In the genomic region with DNA sequence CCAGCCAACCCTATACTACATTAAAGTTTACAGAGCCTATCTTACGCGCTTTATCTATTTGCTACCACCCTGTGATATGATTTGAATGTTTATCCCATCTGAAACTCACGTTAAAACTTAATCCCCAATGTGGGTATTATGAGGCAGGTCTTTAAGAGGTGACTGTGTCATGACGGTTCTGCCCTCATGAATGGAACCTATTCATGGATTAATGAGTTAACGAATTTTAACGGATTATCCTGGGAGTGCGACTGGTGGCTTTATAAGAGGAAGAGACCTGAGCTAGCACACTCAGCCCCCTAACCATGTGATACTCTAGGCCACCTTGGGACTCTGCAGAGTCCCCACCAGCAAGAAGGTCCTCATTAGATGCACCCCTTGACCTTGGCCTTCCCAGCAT, we compare ENCODE assay signal across 1 cellular context.
TF ChIP-seq lines count a peak whose summit lies in the region.

No MANE protein-coding gene starts in this region.

TF ChIP-seq in GM23338, 12 proteins besides CTCF, POLR2A, EP300 and RAD21 (continued from another document):
- TF ChIP-seq, protein P1, sequence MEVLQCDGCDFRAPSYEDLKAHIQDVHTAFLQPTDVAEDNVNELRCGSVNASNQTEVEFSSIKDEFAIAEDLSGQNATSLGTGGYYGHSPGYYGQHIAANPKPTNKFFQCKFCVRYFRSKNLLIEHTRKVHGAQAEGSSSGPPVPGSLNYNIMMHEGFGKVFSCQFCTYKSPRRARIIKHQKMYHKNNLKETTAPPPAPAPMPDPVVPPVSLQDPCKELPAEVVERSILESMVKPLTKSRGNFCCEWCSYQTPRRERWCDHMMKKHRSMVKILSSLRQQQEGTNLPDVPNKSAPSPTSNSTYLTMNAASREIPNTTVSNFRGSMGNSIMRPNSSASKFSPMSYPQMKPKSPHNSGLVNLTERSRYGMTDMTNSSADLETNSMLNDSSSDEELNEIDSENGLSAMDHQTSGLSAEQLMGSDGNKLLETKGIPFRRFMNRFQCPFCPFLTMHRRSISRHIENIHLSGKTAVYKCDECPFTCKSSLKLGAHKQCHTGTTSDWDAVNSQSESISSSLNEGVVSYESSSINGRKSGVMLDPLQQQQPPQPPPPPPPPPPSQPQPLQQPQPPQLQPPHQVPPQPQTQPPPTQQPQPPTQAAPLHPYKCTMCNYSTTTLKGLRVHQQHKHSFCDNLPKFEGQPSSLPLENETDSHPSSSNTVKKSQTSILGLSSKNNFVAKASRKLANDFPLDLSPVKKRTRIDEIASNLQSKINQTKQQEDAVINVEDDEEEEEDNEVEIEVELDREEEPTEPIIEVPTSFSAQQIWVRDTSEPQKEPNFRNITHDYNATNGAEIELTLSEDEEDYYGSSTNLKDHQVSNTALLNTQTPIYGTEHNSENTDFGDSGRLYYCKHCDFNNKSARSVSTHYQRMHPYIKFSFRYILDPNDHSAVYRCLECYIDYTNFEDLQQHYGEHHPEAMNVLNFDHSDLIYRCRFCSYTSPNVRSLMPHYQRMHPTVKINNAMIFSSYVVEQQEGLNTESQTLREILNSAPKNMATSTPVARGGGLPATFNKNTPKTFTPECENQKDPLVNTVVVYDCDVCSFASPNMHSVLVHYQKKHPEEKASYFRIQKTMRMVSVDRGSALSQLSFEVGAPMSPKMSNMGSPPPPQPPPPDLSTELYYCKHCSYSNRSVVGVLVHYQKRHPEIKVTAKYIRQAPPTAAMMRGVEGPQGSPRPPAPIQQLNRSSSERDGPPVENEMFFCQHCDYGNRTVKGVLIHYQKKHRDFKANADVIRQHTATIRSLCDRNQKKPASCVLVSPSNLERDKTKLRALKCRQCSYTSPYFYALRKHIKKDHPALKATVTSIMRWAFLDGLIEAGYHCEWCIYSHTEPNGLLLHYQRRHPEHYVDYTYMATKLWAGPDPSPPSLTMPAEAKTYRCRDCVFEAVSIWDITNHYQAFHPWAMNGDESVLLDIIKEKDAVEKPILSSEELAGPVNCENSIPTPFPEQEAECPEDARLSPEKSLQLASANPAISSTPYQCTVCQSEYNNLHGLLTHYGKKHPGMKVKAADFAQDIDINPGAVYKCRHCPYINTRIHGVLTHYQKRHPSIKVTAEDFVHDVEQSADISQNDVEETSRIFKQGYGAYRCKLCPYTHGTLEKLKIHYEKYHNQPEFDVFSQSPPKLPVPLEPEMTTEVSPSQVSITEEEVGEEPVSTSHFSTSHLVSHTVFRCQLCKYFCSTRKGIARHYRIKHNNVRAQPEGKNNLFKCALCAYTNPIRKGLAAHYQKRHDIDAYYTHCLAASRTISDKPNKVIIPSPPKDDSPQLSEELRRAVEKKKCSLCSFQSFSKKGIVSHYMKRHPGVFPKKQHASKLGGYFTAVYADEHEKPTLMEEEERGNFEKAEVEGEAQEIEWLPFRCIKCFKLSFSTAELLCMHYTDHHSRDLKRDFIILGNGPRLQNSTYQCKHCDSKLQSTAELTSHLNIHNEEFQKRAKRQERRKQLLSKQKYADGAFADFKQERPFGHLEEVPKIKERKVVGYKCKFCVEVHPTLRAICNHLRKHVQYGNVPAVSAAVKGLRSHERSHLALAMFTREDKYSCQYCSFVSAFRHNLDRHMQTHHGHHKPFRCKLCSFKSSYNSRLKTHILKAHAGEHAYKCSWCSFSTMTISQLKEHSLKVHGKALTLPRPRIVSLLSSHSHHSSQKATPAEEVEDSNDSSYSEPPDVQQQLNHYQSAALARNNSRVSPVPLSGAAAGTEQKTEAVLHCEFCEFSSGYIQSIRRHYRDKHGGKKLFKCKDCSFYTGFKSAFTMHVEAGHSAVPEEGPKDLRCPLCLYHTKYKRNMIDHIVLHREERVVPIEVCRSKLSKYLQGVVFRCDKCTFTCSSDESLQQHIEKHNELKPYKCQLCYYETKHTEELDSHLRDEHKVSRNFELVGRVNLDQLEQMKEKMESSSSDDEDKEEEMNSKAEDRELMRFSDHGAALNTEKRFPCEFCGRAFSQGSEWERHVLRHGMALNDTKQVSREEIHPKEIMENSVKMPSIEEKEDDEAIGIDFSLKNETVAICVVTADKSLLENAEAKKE (CRISPR knock-in tag; IDR thresholded peaks at IDR 0.05), result no peak
- TF ChIP-seq ZNF331 (CRISPR knock-in tag; IDR thresholded peaks at IDR 0.05; ENCODE audit: low read depth) (no peak), NANOG (IDR thresholded peaks at IDR 0.05; ENCODE audit: borderline replicate concordance) (no peak), CREB1 (CRISPR knock-in tag; IDR thresholded peaks at IDR 0.05; ENCODE audit: low read depth) (no peak), POLR2AphosphoS5 (IDR thresholded peaks at IDR 0.05; ENCODE audit: low read depth) (no peak), JUNB (IDR thresholded peaks at IDR 0.05; ENCODE audit: unreplicated experiment) (no peak)
- TF ChIP-seq, protein P2, sequence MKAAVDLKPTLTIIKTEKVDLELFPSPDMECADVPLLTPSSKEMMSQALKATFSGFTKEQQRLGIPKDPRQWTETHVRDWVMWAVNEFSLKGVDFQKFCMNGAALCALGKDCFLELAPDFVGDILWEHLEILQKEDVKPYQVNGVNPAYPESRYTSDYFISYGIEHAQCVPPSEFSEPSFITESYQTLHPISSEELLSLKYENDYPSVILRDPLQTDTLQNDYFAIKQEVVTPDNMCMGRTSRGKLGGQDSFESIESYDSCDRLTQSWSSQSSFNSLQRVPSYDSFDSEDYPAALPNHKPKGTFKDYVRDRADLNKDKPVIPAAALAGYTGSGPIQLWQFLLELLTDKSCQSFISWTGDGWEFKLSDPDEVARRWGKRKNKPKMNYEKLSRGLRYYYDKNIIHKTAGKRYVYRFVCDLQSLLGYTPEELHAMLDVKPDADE (IDR thresholded peaks at IDR 0.05), result no peak
